In the genomic region with DNA sequence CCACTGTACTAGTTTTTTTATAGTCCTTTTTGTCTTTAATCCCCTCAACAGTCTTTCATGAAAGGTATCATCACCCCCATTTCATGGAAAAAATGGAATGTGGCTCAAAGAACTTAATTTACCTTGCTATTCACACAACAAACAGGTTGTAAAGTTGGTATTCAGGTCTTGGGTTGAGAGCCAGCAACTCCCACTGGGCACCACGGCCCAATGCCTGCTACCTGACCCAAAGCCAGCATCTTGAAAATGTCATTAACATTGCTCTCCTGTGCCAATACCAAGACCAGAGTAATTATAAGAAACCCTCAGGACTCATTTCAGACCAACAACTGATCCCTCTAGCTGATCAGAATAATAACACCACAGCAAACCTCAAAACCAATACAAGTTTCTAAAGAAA, we compare ENCODE assay signal across 19 cellular contexts.
"Had no signal": no experiment of that assay in that cellular context is flagged by ENCODE, and none has a peak within 500 bp of the region (broad histone marks: within the 10 kb centered on the region; RNA-seq: fewer than 3 reads in every experiment).

No MANE protein-coding gene starts in this region.

- H3K27me3 ChIP-seq: esophagus squamous epithelium, gastroesophageal sphincter, neutrophil, spleen, testis, transverse colon had no signal

- H3K9me3 ChIP-seq: esophagus squamous epithelium, gastroesophageal sphincter, mucosa of descending colon, neutrophil, psoas muscle, testis, transverse colon had no signal

- H3K4me3 ChIP-seq: esophagus squamous epithelium, gastroesophageal sphincter, mucosa of descending colon, psoas muscle, spleen, testis, transverse colon had no signal

- H3K4me1 ChIP-seq: psoas muscle, spleen had no signal

- H3K36me3 ChIP-seq: esophagus squamous epithelium, neutrophil, spleen, transverse colon had no signal

- DNase-seq: esophagus squamous epithelium; foreskin fibroblast; kidney; left cardiac atrium; mammary epithelial cell; mucosa of descending colon; naive thymus-derived CD8-positive, alpha-beta T cell; psoas muscle; retina; spleen; stimulated activated CD4-positive, alpha-beta T cell treated with anti-CD3 and anti-CD28 coated beads, Interleukin-15, amount 100 ng/mL, for 24 hours; stimulated activated CD4-positive, alpha-beta T cell treated with anti-CD3 and anti-CD28 coated beads, Interleukin-1b, Interleukin-23, amount 100 ng/mL, for 48 hours; stimulated activated CD4-positive, alpha-beta T cell treated with anti-CD3 and anti-CD28 coated beads, Interleukin-4, amount 100 ng/mL, for 24 hours; testis; transverse colon had no signal

- H3K27ac ChIP-seq: esophagus squamous epithelium, gastroesophageal sphincter, neutrophil, psoas muscle, spleen, testis, transverse colon had no signal

- ATAC-seq: gastroesophageal sphincter; left cardiac atrium; mucosa of descending colon; naive thymus-derived CD8-positive, alpha-beta T cell; psoas muscle; sciatic nerve; stimulated activated memory B cell treated with anti-CD40 and anti-IgM and Interleukin-4, amounts not matched to agents 10 μg/mL and 1 μg/mL and 100 μg/mL, for 72 hours had no signal
